Comparison of ENCODE assay signal across 28 cellular contexts in genomic region chr5:90911169-90911568, GRCh38.
DNase-seq lines count a peak whose midpoint lies in the region; ATAC-seq and FAIRE-seq lines count a peak whose summit lies in the region.
"Had no signal": no experiment of that assay in that cellular context is flagged by ENCODE, and none has a peak within 500 bp of the region (broad histone marks: within the 10 kb centered on the region; RNA-seq: fewer than 3 reads in every experiment).

No MANE protein-coding gene starts in this region.

- DNase-seq in DMS53 (lab: John Stamatoyannopoulos, UW), result peak; percentile 75
- peak; percentile 12 for DNase-seq in M059J (ENCODE audit: low read depth)
- no peak for DNase-seq in foreskin melanocyte
- no peak for DNase-seq in aorta
- DNase-seq: activated CD4-positive, alpha-beta T cell treated with anti-CD3 and anti-CD28 coated beads for 36 hours; activated CD8-positive, alpha-beta T cell treated with anti-CD3 and anti-CD28 coated beads for 36 hours; activated naive CD4-positive, alpha-beta T cell treated with anti-CD3 and anti-CD28 coated beads for 36 hours; Calu3; central memory CD4-positive, alpha-beta T cell; HFFc6; lower lobe of right lung; mucosa of descending colon; natural killer cell; NCI-H1105; NCI-H524 treated with DMSO at 0.1 percent for 48 hours; nucleus accumbens; SIG-M5; sigmoid colon; stimulated activated CD4-positive, alpha-beta T cell treated with anti-CD3 and anti-CD28 coated beads, Interleukin-4, amount 100 ng/mL, for 4 hours; transverse colon had no signal

- H3K27me3 ChIP-seq in aorta (ENCODE audit: control insufficient read depth in 1 of 2, insufficient read depth in 2 of 2, low read length in 1 of 2), result no peaks in the 10 kb centered on the region
- H3K27me3 ChIP-seq: sigmoid colon, transverse colon had no signal

- intact Hi-C loops in aorta (cut with DNase I), result no loop called here

- H3K9me3 ChIP-seq in mesodermal cell (ENCODE audit: control insufficient read depth, low read length) (no peaks in the 10 kb centered on the region), aorta (ENCODE audit: control insufficient read depth, low read length) (no peaks in the 10 kb centered on the region)
- H3K9me3 ChIP-seq: lower lobe of right lung, mucosa of descending colon, prostate gland, sigmoid colon, transverse colon had no signal

- peaks cover 30% of the 10 kb centered on the region for H3K4me1 ChIP-seq in mesodermal cell (ENCODE audit: control insufficient read depth, insufficient read depth, low read length, poor library complexity, severe bottlenecking)
- no peaks in the 10 kb centered on the region for H3K4me1 ChIP-seq in aorta (ENCODE audit: control insufficient read depth in 1 of 2, insufficient read depth in 2 of 2, low read length in 2 of 2)
- H3K4me1 ChIP-seq: prostate gland, transverse colon had no signal

- no peak overlapping the region for H3K4me3 ChIP-seq in mesodermal cell (ENCODE audit: extremely low read depth, insufficient read depth, low read length, poor library complexity, severe bottlenecking)
- H3K4me3 ChIP-seq in aorta (ENCODE audit: low read length in 2 of 2), result no peak overlapping the region
- H3K4me3 ChIP-seq: GM23338, lower lobe of right lung, mucosa of descending colon, prostate gland, sigmoid colon, transverse colon had no signal

- no peaks in the 10 kb centered on the region for H3K36me3 ChIP-seq in mesodermal cell (ENCODE audit: control insufficient read depth, insufficient read depth, low read length)
- no peaks in the 10 kb centered on the region for H3K36me3 ChIP-seq in aorta (ENCODE audit: control insufficient read depth in 1 of 2, insufficient read depth in 2 of 2, low read length in 1 of 2)
- H3K36me3 ChIP-seq: lower lobe of right lung, prostate gland, sigmoid colon, transverse colon had no signal

- H3K27ac ChIP-seq in mesodermal cell (ENCODE audit: low read depth, low read length, severe bottlenecking), result peak overlapping the region; percentile 30
- no peak overlapping the region for H3K27ac ChIP-seq in aorta (ENCODE audit: low read depth in 1 of 2, low read length in 2 of 2)
- H3K27ac ChIP-seq: lower lobe of right lung, prostate gland, sigmoid colon, transverse colon had no signal

- FAIRE-seq in colon (lab: Jason Lieb, UNC), result peak; percentile 14
- FAIRE-seq: keratinocyte, RCC 7860 had no signal

- ATAC-seq in aorta (ENCODE audit: low FRiP score), result no peak
- ATAC-seq in GM18870 (IDR thresholded peaks at IDR 0.05; ENCODE audit: unreplicated experiment), result no peak
- ATAC-seq: activated CD4-positive, alpha-beta T cell treated with anti-CD3 and anti-CD28 coated beads for 36 hours; activated CD8-positive, alpha-beta T cell treated with anti-CD3 and anti-CD28 coated beads for 36 hours; esophagus mucosa; GM23338; lower lobe of right lung; mucosa of descending colon; natural killer cell had no signal

- WGBS in mesodermal cell (ENCODE audit: insufficient coverage in 2 of 2), 2 experiments, result 63% methylated on average over 1 of the region's 1 CpG; no CpG with 5 or more reads in 1 of the 2 experiments
- 64 to 66% methylated on average over 1 of the region's 1 CpG for WGBS in aorta, 2 donors

Comparison
In these comparisons a context has a peak if more than half of its experiments do, and no peak if none do; other contexts are left out.
1. DNase-seq: peak in DMS53 (single experiment) and M059J (single experiment); none in foreskin melanocyte (single experiment) and aorta (0 of 2).